20 cellular contexts compared by ENCODE assay signal in genomic region chr2:207130958-207131521, GRCh38. TPM values are rescaled to one million over a fixed set of nuclear protein-coding genes. Genes with fewer than 3 reads are reported as not detected.
DNase-seq lines count a peak whose midpoint lies in the region; ATAC-seq, FAIRE-seq and TF ChIP-seq lines count a peak whose summit lies in the region.
"Had no signal": no experiment of that assay in that cellular context is flagged by ENCODE, and none has a peak within 500 bp of the region (broad histone marks: within the 10 kb centered on the region; RNA-seq: fewer than 3 reads in every experiment).

No MANE protein-coding gene starts in this region.

- H3K9me3 ChIP-seq in A549: 0 out of 3 replicates have a peak, but pooled peaks cover 4% of the 10 kb centered on the region
- H3K9me3 ChIP-seq in HUES48 (ENCODE audit: control insufficient read depth, insufficient read depth, low read length): no peaks in the 10 kb centered on the region
- no peaks in the 10 kb centered on the region for H3K9me3 ChIP-seq in endothelial cell of umbilical vein (replicated peaks; ENCODE audit: control insufficient read depth, insufficient read depth, low read length)
- H3K9me3 ChIP-seq in tibial nerve: peaks cover 0 to 8% (median 0%) of the 10 kb centered on the region in 4 donors
- no peaks in the 10 kb centered on the region for H3K9me3 ChIP-seq in HAP-1
- H3K9me3 ChIP-seq: BLaER1, vagina had no signal

- no peaks in the 10 kb centered on the region for H3K27me3 ChIP-seq in HUES48 (ENCODE audit: control insufficient read depth, insufficient read depth, low read length)
- H3K27me3 ChIP-seq in endothelial cell of umbilical vein (ENCODE audit: control insufficient read depth in 2 of 2, insufficient read depth in 2 of 2, low read length in 2 of 2): no peaks in the 10 kb centered on the region
- H3K27me3 ChIP-seq in rectal smooth muscle tissue (ENCODE audit: control insufficient read depth, insufficient read depth, low read length): no peaks in the 10 kb centered on the region
- no peaks in the 10 kb centered on the region for H3K27me3 ChIP-seq in tibial nerve
- no peaks in the 10 kb centered on the region for H3K27me3 ChIP-seq in HAP-1 (ENCODE audit: low read depth)
- H3K27me3 ChIP-seq: BLaER1, vagina had no signal

- ATAC-seq in A549 (no peak), GM18870 (IDR thresholded peaks at IDR 0.05; ENCODE audit: unreplicated experiment) (no peak)

- no peak for TF ChIP-seq RAD21 in A549 (conservative IDR thresholded peaks at IDR 0.05 in 1 of 2, IDR thresholded peaks at IDR 0.05 in 1 of 2)

- 95% methylated on average over 2 of the region's 2 CpGs for WGBS in A549 (ENCODE audit: missing lambda C conversion rate)
- WGBS in tibial nerve, 2 donors: 89 to 96% methylated on average over 2 of the region's 2 CpGs

- FAIRE-seq in A549 (lab: Jason Lieb, UNC) (no peak), endothelial cell of umbilical vein (lab: Jason Lieb, UNC) (no peak)

- DNase-seq in A549 (ENCODE audit: low read depth in 1 of 2, low spot score in 1 of 2) (no peak), endothelial cell of umbilical vein (ENCODE audit: low read depth, low spot score) (no peak), tibial nerve (ENCODE audit: low spot score in 2 of 2) (no peak), HAP-1 (ENCODE audit: low spot score in 2 of 2) (no peak), islet precursor cell (no peak)
- DNase-seq: activated CD4-positive, alpha-beta T cell treated with anti-CD3 and anti-CD28 coated beads, Interleukin-2, amount 50 U/mL, for 1 hour; activated effector memory CD4-positive, alpha-beta T cell treated with anti-CD3 and anti-CD28 coated beads, Interleukin-2, amount 50 U/mL, for 16 hours; central memory CD4-positive, alpha-beta T cell; DND-41; erythroblast; hippocampal formation; mammary epithelial cell; nephron progenitor cell; T-helper 9 cell had no signal

- 0 out of 2 replicates have a peak overlapping the region, but pooled peaks have one; percentile 3 for H3K9ac ChIP-seq in HUES48 (ENCODE audit: low read depth, low read length)
- no peak overlapping the region for H3K9ac ChIP-seq in endothelial cell of umbilical vein (replicated peaks; ENCODE audit: extremely low read depth, insufficient read depth, low read length)
- no peak overlapping the region for H3K9ac ChIP-seq in rectal smooth muscle tissue (ENCODE audit: low read length)
- H3K9ac ChIP-seq: BLaER1 had no signal

- TF ChIP-seq EP300 in A549 (IDR thresholded peaks at IDR 0.05) (no peak), tibial nerve (IDR thresholded peaks at IDR 0.05) (no peak)

- H3K4me3 ChIP-seq in A549 (no peak overlapping the region), HUES48 (ENCODE audit: low read depth, low read length) (no peak overlapping the region), endothelial cell of umbilical vein (replicated peaks in 1 of 3; ENCODE audit: insufficient read depth in 1 of 3, low read depth in 1 of 3, low read length in 3 of 3) (no peak overlapping the region), rectal smooth muscle tissue (ENCODE audit: low read length) (no peak overlapping the region), tibial nerve (no peak overlapping the region), HAP-1 (no peak overlapping the region)
- H3K4me3 ChIP-seq: BLaER1, vagina had no signal

- TF ChIP-seq CTCF in A549 (IDR thresholded peaks at IDR 0.05) (no peak), endothelial cell of umbilical vein (IDR thresholded peaks at IDR 0.05; ENCODE audit: extremely low read depth in 1 of 2, insufficient read depth in 1 of 2, low read depth in 1 of 2, low read length in 2 of 2) (no peak), tibial nerve (IDR thresholded peaks at IDR 0.05) (no peak)

- H3K4me2 ChIP-seq in A549 (peak overlapping the region; percentile 17; the same call in 1 of the 3 replicates), endothelial cell of umbilical vein (ENCODE audit: insufficient read depth, low read length) (peak overlapping the region; percentile 20)
- H3K4me2 ChIP-seq: BLaER1 had no signal

- POLR2A ChIA-PET in A549 (lab: Yijun Ruan, JAX): interaction anchor here (1.6 kb wide), 1 partner anchor 35 kb away, joined by 5 read pairs; the partner anchor contains the start of gene KLF7
- POLR2A ChIA-PET in endothelial cell of umbilical vein (lab: Charles Lee): no interaction called here

- H3K9me1 ChIP-seq in endothelial cell of umbilical vein (replicated peaks; ENCODE audit: control insufficient read depth, extremely low read depth, insufficient read depth, low read length): no peaks in the 10 kb centered on the region

- in situ Hi-C loops in HAP-1 (cut with MboI; ENCODE audit: low sequenced_read_pairs): no loop called here

- H3K79me2 ChIP-seq in endothelial cell of umbilical vein (ENCODE audit: control insufficient read depth, insufficient read depth, low read length): peaks cover 96% of the 10 kb centered on the region

- dilution Hi-C loops in endothelial cell of umbilical vein (cut with MboI; ENCODE audit: extremely low pct_ligation_motif_present, low sequenced_read_pairs): no loop called here

- H3K4me1 ChIP-seq in A549: peaks cover 90% of the 10 kb centered on the region
- peaks cover 41% of the 10 kb centered on the region for H3K4me1 ChIP-seq in HUES48 (ENCODE audit: control insufficient read depth, insufficient read depth, low read length)
- peaks cover 74% of the 10 kb centered on the region for H3K4me1 ChIP-seq in endothelial cell of umbilical vein (ENCODE audit: control insufficient read depth, extremely low read depth, insufficient read depth, low read length)
- peaks cover 30% of the 10 kb centered on the region for H3K4me1 ChIP-seq in rectal smooth muscle tissue (ENCODE audit: control insufficient read depth, insufficient read depth, low read length)
- H3K4me1 ChIP-seq in tibial nerve: peaks cover 0 to 81% (median 47%) of the 10 kb centered on the region in 4 donors
- peaks cover 30% of the 10 kb centered on the region for H3K4me1 ChIP-seq in HAP-1

- H3K36me3 ChIP-seq in HUES48 (ENCODE audit: control insufficient read depth, insufficient read depth, low read length) (peaks cover 6% of the 10 kb centered on the region; the same call in 1 of the 2 replicates), endothelial cell of umbilical vein (ENCODE audit: control insufficient read depth in 2 of 2, extremely low read depth in 1 of 2, insufficient read depth in 2 of 2, low read length in 2 of 2) (peaks cover 0 to 2% of the 10 kb centered on the region in 2 experiments), rectal smooth muscle tissue (ENCODE audit: control insufficient read depth, insufficient read depth, low read length) (no peaks in the 10 kb centered on the region), tibial nerve (no peaks in the 10 kb centered on the region), HAP-1 (replicated peaks) (no peaks in the 10 kb centered on the region; the same call in none of the 2 replicates)
- H3K36me3 ChIP-seq: BLaER1, vagina had no signal

- H3K27ac ChIP-seq in A549: peak overlapping the region; percentile 67 to 69
- no peak overlapping the region for H3K27ac ChIP-seq in HUES48 (ENCODE audit: low read depth, low read length)
- H3K27ac ChIP-seq in endothelial cell of umbilical vein (ENCODE audit: insufficient read depth, low read depth, low read length): peak overlapping the region; percentile 94
- H3K27ac ChIP-seq in rectal smooth muscle tissue (ENCODE audit: low read depth, low read length): peak overlapping the region; percentile 24
- H3K27ac ChIP-seq in tibial nerve: peak overlapping the region in 2 of 4 donors; percentile 92
- H3K27ac ChIP-seq: BLaER1, vagina had no signal

- TSS peak; percentile 4 for BruUV-seq in endothelial cell of umbilical vein (replicated peaks; lab: Mats Ljungman, UMichigan)

- TF ChIP-seq POLR2A in A549 (IDR thresholded peaks at IDR 0.05; ENCODE audit: low read length): no peak
- TF ChIP-seq POLR2A in endothelial cell of umbilical vein (IDR thresholded peaks at IDR 0.05; ENCODE audit: low read depth, low read length): no peak
- TF ChIP-seq POLR2A in tibial nerve (IDR thresholded peaks at IDR 0.05): no peak

- intact Hi-C loops in endothelial cell of umbilical vein (cut with micrococcal nuclease): loop anchor here (1.0 to 10.0 kb wide), 2 partner anchors 10 to 146 kb away; no protein-coding TSS in a partner anchor

- H2AFZ ChIP-seq in endothelial cell of umbilical vein (ENCODE audit: low read depth, low read length): no peak overlapping the region

- H4K20me1 ChIP-seq in endothelial cell of umbilical vein (replicated peaks; ENCODE audit: control insufficient read depth, extremely low read depth, insufficient read depth, low read length): no peaks in the 10 kb centered on the region
- H4K20me1 ChIP-seq: BLaER1 had no signal

- CTCF ChIA-PET in A549 (lab: Yijun Ruan, JAX) (interaction anchor here (1.5 kb wide), 1 partner anchor 12 kb away, joined by 3 read pairs; no protein-coding TSS in a partner anchor), endothelial cell of umbilical vein (lab: Charles Lee) (interaction anchor here (2.2 to 4.8 kb wide), 3 partner anchors 8 to 12 kb away, joined by 9 to 29 read pairs (median 15); no protein-coding TSS in a partner anchor)

TF ChIP-seq in A549, 52 proteins besides CTCF, POLR2A, EP300 and RAD21 (continues in another document):
- TF ChIP-seq NR3C1 (IDR thresholded peaks at IDR 0.05) (no peak), MAFK (IDR thresholded peaks at IDR 0.05; ENCODE audit: partially characterized antibody) (peak; percentile 76), CHD2 (IDR thresholded peaks at IDR 0.05; ENCODE audit: low read length, partially characterized antibody) (no peak)

TF ChIP-seq in endothelial cell of umbilical vein, 7 proteins besides CTCF, POLR2A, EP300 and RAD21 (continues in another document):
- no peak for TF ChIP-seq MAX (IDR thresholded peaks at IDR 0.05; ENCODE audit: insufficient read depth, insufficient read length)
- TF ChIP-seq FOS (IDR thresholded peaks at IDR 0.05; ENCODE audit: borderline replicate concordance, insufficient read depth, low read length): no peak

RNA-seq across cellular contexts. Expression of gene KLF7, which starts 34.7 kb away (rescaled TPM):
- polyA plus RNA-seq in A549 (2011; rRNA removed): 29.8 and 31.5 TPM in 2 replicates
- polyA plus RNA-seq in A549 (2012; cell fraction: cytosol; rRNA removed): 15.5 and 19.1 TPM in 2 replicates
- polyA plus RNA-seq in A549 (2012; cell fraction: nucleus; rRNA removed): 29.5 and 35.8 TPM in 2 replicates
- polyA plus RNA-seq in A549 (2017; fragmentation: RNase III; extraction: RNeasy Plus Mini Kit Qiagen cat#74134 plus additional on column Dnase treatment): 17.2 to 18.0 TPM (median 17.8 TPM) in 3 replicates
- 101 and 114 TPM in 2 replicates for polyA minus RNA-seq in A549 (2011; rRNA and poly(A)+ RNA removed)
- total RNA-seq in endothelial cell of umbilical vein: 42.9 and 53.7 TPM in 2 replicates
- polyA plus RNA-seq in endothelial cell of umbilical vein: 29.0 and 32.8 TPM in 2 replicates
- 20.1 and 30.8 TPM in 2 replicates for polyA plus RNA-seq in endothelial cell of umbilical vein (2011; cell fraction: cytosol; rRNA removed)
- 73.6 and 75.1 TPM in 2 replicates for polyA plus RNA-seq in endothelial cell of umbilical vein (2011; cell fraction: nucleus; rRNA removed)
- polyA plus RNA-seq in endothelial cell of umbilical vein (2012): 19.7 and 20.4 TPM in 2 replicates
- 81.9 and 86.4 TPM in 2 replicates for polyA minus RNA-seq in endothelial cell of umbilical vein
- polyA minus RNA-seq in endothelial cell of umbilical vein (2011; cell fraction: cytosol; rRNA and poly(A)+ RNA removed): 1.2 TPM
- polyA minus RNA-seq in endothelial cell of umbilical vein (2011; cell fraction: nucleus; rRNA and poly(A)+ RNA removed): 99.2 and 119 TPM in 2 replicates
- total RNA-seq in tibial nerve: 10 to 100 TPM; 25.8 to 55.3 (median 37.1) TPM
- total RNA-seq: HT-29 had no signal
